Comparison of ENCODE assay signal across 2 cellular contexts in genomic region chr1:226574044-226574443, GRCh38.
TF ChIP-seq lines count a peak whose summit lies in the region.

No MANE protein-coding gene starts in this region.

TF ChIP-seq in K562, 482 proteins besides CTCF, POLR2A, EP300 and RAD21:
- no peak for TF ChIP-seq ZNF76 (CRISPR knock-in tag; IDR thresholded peaks at IDR 0.05; ENCODE audit: borderline replicate concordance)
- TF ChIP-seq CEBPG (CRISPR knock-in tag; IDR thresholded peaks at IDR 0.05) = 0 out of 2 replicates have a peak, but pooled peaks have one; percentile 21
- TF ChIP-seq CEBPG (tag; conservative IDR thresholded peaks at IDR 0.05 in 1 of 2, IDR thresholded peaks at IDR 0.05 in 1 of 2) = no peak
- TF ChIP-seq MCM2 (IDR thresholded peaks at IDR 0.05; ENCODE audit: low read depth) = no peak
- peak; percentile 66; the same call in 1 of the 2 replicates for TF ChIP-seq NR2C1 (IDR thresholded peaks at IDR 0.05)
- peak; percentile 82 for TF ChIP-seq NR2C1 (tag; IDR thresholded peaks at IDR 0.05)
TF ChIP-seq in K562: peak in this region for 2.

TF ChIP-seq in HepG2, 621 proteins besides CTCF, POLR2A, EP300 and RAD21:
- peak; percentile 44; the same call in 1 of the 2 replicates for TF ChIP-seq NR2C2 (CRISPR knock-in tag; IDR thresholded peaks at IDR 0.05; ENCODE audit: borderline replicate concordance)
- TF ChIP-seq GMEB2 (CRISPR knock-in tag; IDR thresholded peaks at IDR 0.05; ENCODE audit: low read depth) = no peak
- TF ChIP-seq PAWR (CRISPR knock-in tag; IDR thresholded peaks at IDR 0.05; ENCODE audit: borderline replicate concordance) = no peak
- TF ChIP-seq NR2F6 (IDR thresholded peaks at IDR 0.05) = 0 out of 2 replicates have a peak, but pooled peaks have one; percentile 32
- TF ChIP-seq NR2F6 (CRISPR knock-in tag; IDR thresholded peaks at IDR 0.05) = no peak
- TF ChIP-seq ZNF335 (CRISPR knock-in tag; IDR thresholded peaks at IDR 0.05) = no peak
- TF ChIP-seq CREB3 (CRISPR knock-in tag; IDR thresholded peaks at IDR 0.05) = no peak
- no peak for TF ChIP-seq YY1 (IDR thresholded peaks at IDR 0.05; ENCODE audit: insufficient read depth, insufficient replicate concordance, low read depth, low read length)
TF ChIP-seq in HepG2: peak in this region for 2.
